12 cellular contexts compared by ENCODE assay signal in genomic region chrX:76893930-76894329, GRCh38.
DNase-seq lines count a peak whose midpoint lies in the region; ATAC-seq and TF ChIP-seq lines count a peak whose summit lies in the region.
"Had no signal": no experiment of that assay in that cellular context is flagged by ENCODE, and none has a peak within 500 bp of the region (broad histone marks: within the 10 kb centered on the region; RNA-seq: fewer than 3 reads in every experiment).

No MANE protein-coding gene starts in this region.

- TF ChIP-seq CTCF in NB4 (IDR thresholded peaks at IDR 0.05; ENCODE audit: low read depth, low read length) (no peak), chondrocyte (IDR thresholded peaks at IDR 0.05) (peak; percentile 31), liver (IDR thresholded peaks at IDR 0.05; ENCODE audit: low read depth, low read length, missing input control) (no peak), sigmoid colon (IDR thresholded peaks at IDR 0.05) (no peak)

- H3K36me3 ChIP-seq in GM23248 (ENCODE audit: low read depth) (no peaks in the 10 kb centered on the region), liver (ENCODE audit: control insufficient read depth in 4 of 4, insufficient read depth in 3 of 4, low read depth in 1 of 4, low read length in 3 of 4) (no peaks in the 10 kb centered on the region), sigmoid colon (no peaks in the 10 kb centered on the region)
- H3K36me3 ChIP-seq: BE2C, HAP-1 had no signal

- no peaks in the 10 kb centered on the region for H3K36me3 Mint-ChIP-seq in chondrocyte (ENCODE audit: low read depth)
- H3K36me3 Mint-ChIP-seq: CD8-positive, alpha-beta T cell had no signal

- H3K27ac Mint-ChIP-seq in chondrocyte (ENCODE audit: unreplicated experiment), result no peak overlapping the region
- H3K27ac Mint-ChIP-seq: CD8-positive, alpha-beta T cell had no signal

- H3K9me3 ChIP-seq in GM23248 (ENCODE audit: low read depth) (no peaks in the 10 kb centered on the region), liver (ENCODE audit: control insufficient read depth in 4 of 4, low read length in 3 of 4) (no peaks in the 10 kb centered on the region), sigmoid colon (no peaks in the 10 kb centered on the region)
- H3K9me3 ChIP-seq: BE2C, HAP-1 had no signal

- intact Hi-C loops in sigmoid colon (cut with DNase I), result no loop called here

- peaks cover 60% of the 10 kb centered on the region for H3K9me3 Mint-ChIP-seq in chondrocyte (ENCODE audit: low read depth)
- H3K9me3 Mint-ChIP-seq: CD8-positive, alpha-beta T cell had no signal

- H3K4me3 ChIP-seq in GM23248, result no peak overlapping the region
- no peak overlapping the region for H3K4me3 ChIP-seq in NB4 (ENCODE audit: low read depth, low read length)
- H3K4me3 ChIP-seq in liver (ENCODE audit: low read depth in 1 of 3, low read length in 3 of 3), result no peak overlapping the region
- H3K4me3 ChIP-seq in sigmoid colon, result no peak overlapping the region
- H3K4me3 ChIP-seq: HAP-1 had no signal

- H3K27ac ChIP-seq in GM23248 (no peak overlapping the region), liver (ENCODE audit: low read depth in 1 of 2, low read length in 2 of 2) (no peak overlapping the region), sigmoid colon (no peak overlapping the region)

- no peaks in the 10 kb centered on the region for H3K9me2 ChIP-seq in GM23248 (ENCODE audit: insufficient read depth)

- no peaks in the 10 kb centered on the region for H3K79me2 ChIP-seq in GM23248 (ENCODE audit: insufficient read depth)

- H3K9ac ChIP-seq in GM23248 (no peak overlapping the region), liver (ENCODE audit: low read depth in 1 of 2, low read length in 2 of 2) (no peak overlapping the region)

- no peak overlapping the region for H3K4me3 Mint-ChIP-seq in chondrocyte (ENCODE audit: unreplicated experiment)
- H3K4me3 Mint-ChIP-seq: CD8-positive, alpha-beta T cell had no signal

- no peak for ATAC-seq in GM21526 (IDR thresholded peaks at IDR 0.05; ENCODE audit: low FRiP score, unreplicated experiment)
- ATAC-seq: CD8-positive, alpha-beta T cell had no signal

- no peak overlapping the region for H2AFZ ChIP-seq in GM23248

- TF ChIP-seq POLR2A in NB4 (IDR thresholded peaks at IDR 0.05; ENCODE audit: extremely low read depth, insufficient read length), result no peak
- no peak for TF ChIP-seq POLR2A in sigmoid colon (IDR thresholded peaks at IDR 0.05)

- H3K4me1 ChIP-seq in GM23248 (ENCODE audit: insufficient read depth) (no peaks in the 10 kb centered on the region), liver (ENCODE audit: control insufficient read depth in 4 of 4, insufficient read depth in 4 of 4, low read length in 3 of 4) (no peaks in the 10 kb centered on the region), sigmoid colon (no peaks in the 10 kb centered on the region)
- H3K4me1 ChIP-seq: BE2C, HAP-1 had no signal

- no peaks in the 10 kb centered on the region for H3F3A ChIP-seq in GM23248 (ENCODE audit: insufficient read depth)

- H3K27me3 ChIP-seq in GM23248 (replicated peaks; ENCODE audit: insufficient read depth), result no peaks in the 10 kb centered on the region
- H3K27me3 ChIP-seq in liver (ENCODE audit: control insufficient read depth in 4 of 4, insufficient read depth in 4 of 4, low read length in 3 of 4), result no peaks in the 10 kb centered on the region
- H3K27me3 ChIP-seq in sigmoid colon, result no peaks in the 10 kb centered on the region
- H3K27me3 ChIP-seq: BE2C had no signal

- H3K4me2 ChIP-seq in GM23248 (ENCODE audit: unreplicated experiment), result no peak overlapping the region

- in situ Hi-C loops in GM23248 (cut with MboI), result no loop called here

- H4K20me1 ChIP-seq in GM23248 (ENCODE audit: insufficient read depth), result no peaks in the 10 kb centered on the region

- TF ChIP-seq RAD21 in liver (IDR thresholded peaks at IDR 0.05), result peak; percentile 57 to 58

- 13 to 14% methylated on average over 2 of the region's 2 CpGs for WGBS in GM23248 (ENCODE audit: low coverage in 1 of 2, low lambda C conversion rate in 2 of 2, missing lambda C conversion rate in 2 of 2), 2 experiments
- WGBS in liver, result 69% methylated on average over 2 of the region's 2 CpGs
- 77 to 78% methylated on average over 2 of the region's 2 CpGs for WGBS in sigmoid colon, 2 donors

- DNase-seq in GM23248, result peak; percentile 0
- DNase-seq in NB4 (ENCODE audit: low read depth), result peak; percentile 0
- DNase-seq in chondrocyte (ENCODE audit: low spot score), result no peak
- DNase-seq in activated CD4-positive, alpha-beta T cell treated with anti-CD3 and anti-CD28 coated beads for 1 hour, result no peak
- DNase-seq in sigmoid colon, result no peak
- DNase-seq: BE2C; CD8-positive, alpha-beta T cell; EL; NCI-H1048 had no signal

- no peaks in the 10 kb centered on the region for H3K4me1 Mint-ChIP-seq in chondrocyte (ENCODE audit: low read depth)

- TF ChIP-seq EP300 in sigmoid colon (IDR thresholded peaks at IDR 0.05), result no peak

- H3K27me3 Mint-ChIP-seq in chondrocyte (ENCODE audit: low read depth), result no peaks in the 10 kb centered on the region

TF ChIP-seq in liver, 16 proteins besides CTCF, POLR2A, EP300 and RAD21:
- TF ChIP-seq NR2F2 (IDR thresholded peaks at IDR 0.05) (no peak), MAX (IDR thresholded peaks at IDR 0.05) (no peak), YY1 (IDR thresholded peaks at IDR 0.05) (no peak), FOXA1 (IDR thresholded peaks at IDR 0.05) (no peak), GABPA (IDR thresholded peaks at IDR 0.05 in 1 of 2, conservative IDR thresholded peaks at IDR 0.05 in 1 of 2) (no peak), HNF4G (IDR thresholded peaks at IDR 0.05) (no peak), HNF4A (conservative IDR thresholded peaks at IDR 0.05) (no peak), EGR1 (IDR thresholded peaks at IDR 0.05; ENCODE audit: low read depth in 2 of 2) (no peak), RXRA (IDR thresholded peaks at IDR 0.05) (no peak), TAF1 (conservative IDR thresholded peaks at IDR 0.05) (no peak)
- TF ChIP-seq, protein P1, sequence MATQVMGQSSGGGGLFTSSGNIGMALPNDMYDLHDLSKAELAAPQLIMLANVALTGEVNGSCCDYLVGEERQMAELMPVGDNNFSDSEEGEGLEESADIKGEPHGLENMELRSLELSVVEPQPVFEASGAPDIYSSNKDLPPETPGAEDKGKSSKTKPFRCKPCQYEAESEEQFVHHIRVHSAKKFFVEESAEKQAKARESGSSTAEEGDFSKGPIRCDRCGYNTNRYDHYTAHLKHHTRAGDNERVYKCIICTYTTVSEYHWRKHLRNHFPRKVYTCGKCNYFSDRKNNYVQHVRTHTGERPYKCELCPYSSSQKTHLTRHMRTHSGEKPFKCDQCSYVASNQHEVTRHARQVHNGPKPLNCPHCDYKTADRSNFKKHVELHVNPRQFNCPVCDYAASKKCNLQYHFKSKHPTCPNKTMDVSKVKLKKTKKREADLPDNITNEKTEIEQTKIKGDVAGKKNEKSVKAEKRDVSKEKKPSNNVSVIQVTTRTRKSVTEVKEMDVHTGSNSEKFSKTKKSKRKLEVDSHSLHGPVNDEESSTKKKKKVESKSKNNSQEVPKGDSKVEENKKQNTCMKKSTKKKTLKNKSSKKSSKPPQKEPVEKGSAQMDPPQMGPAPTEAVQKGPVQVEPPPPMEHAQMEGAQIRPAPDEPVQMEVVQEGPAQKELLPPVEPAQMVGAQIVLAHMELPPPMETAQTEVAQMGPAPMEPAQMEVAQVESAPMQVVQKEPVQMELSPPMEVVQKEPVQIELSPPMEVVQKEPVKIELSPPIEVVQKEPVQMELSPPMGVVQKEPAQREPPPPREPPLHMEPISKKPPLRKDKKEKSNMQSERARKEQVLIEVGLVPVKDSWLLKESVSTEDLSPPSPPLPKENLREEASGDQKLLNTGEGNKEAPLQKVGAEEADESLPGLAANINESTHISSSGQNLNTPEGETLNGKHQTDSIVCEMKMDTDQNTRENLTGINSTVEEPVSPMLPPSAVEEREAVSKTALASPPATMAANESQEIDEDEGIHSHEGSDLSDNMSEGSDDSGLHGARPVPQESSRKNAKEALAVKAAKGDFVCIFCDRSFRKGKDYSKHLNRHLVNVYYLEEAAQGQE (IDR thresholded peaks at IDR 0.05), result no peak
TF ChIP-seq in liver: peak in this region for 0.

Comparison
In these comparisons a context has a peak if more than half of its experiments do, and no peak if none do; other contexts are left out.
1. DNase-seq: peak in GM23248 (single experiment) and NB4 (single experiment); none in chondrocyte (single experiment), activated CD4-positive, alpha-beta T cell treated with anti-CD3 and anti-CD28 coated beads for 1 hour (single experiment) and sigmoid colon (single experiment).